ENCODE assay signal across 1 cellular context in genomic region chr21:32359719-32360260, GRCh38.
TF ChIP-seq lines count a peak whose summit lies in the region.

No MANE protein-coding gene starts in this region.

TF ChIP-seq in endothelial cell of umbilical vein, 7 proteins besides CTCF, POLR2A, EP300 and RAD21:
- no peak for TF ChIP-seq EZH2 (IDR thresholded peaks at IDR 0.05; ENCODE audit: borderline replicate concordance, low read depth, low read length, severe bottlenecking)
- TF ChIP-seq MYC (IDR thresholded peaks at IDR 0.05; ENCODE audit: low read depth, low read length), result no peak
- TF ChIP-seq FOS (IDR thresholded peaks at IDR 0.05; ENCODE audit: borderline replicate concordance, insufficient read depth, low read length), result no peak
- TF ChIP-seq GATA2 (IDR thresholded peaks at IDR 0.05; ENCODE audit: insufficient read depth, insufficient read length, low read depth, low read length), result no peak
- TF ChIP-seq POLR2AphosphoS5 (IDR thresholded peaks at IDR 0.05; ENCODE audit: insufficient read depth, low read depth, low read length), result no peak
